Comparison of ENCODE assay signal across 8 cellular contexts in the genomic region with DNA sequence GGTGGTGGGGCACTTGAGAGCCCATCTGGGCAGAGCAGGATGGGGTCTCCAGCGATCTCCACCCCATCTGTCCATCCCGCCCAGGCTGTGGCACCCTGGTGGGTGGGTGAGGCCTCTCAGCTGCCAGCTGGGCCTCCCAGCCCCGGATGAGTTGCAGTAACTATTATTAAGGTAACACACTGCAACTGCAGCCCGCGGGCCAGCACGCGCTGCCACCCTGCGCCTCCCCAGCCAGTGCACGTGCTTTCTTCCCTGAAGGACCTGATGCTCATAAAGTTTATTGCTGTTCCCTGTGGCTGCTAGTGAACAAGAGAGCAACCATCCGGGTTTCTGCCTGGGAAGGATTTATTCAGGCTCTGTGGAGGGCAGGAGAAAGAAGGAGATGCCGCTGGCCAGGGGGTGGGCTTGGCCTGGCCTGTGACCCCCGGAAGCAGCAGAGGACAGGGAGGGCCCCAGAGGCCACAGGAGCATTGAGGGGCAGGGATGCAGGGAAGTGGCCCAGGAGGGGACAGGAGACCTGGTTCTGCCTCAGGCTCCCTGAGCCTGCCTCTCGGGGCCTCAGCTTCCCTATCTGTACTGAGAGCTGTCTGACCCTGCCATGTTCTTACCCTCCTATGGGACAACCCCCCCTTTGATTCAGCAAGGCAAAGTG. TPM values are rescaled to one million over a fixed set of nuclear protein-coding genes. Genes with fewer than 3 reads are reported as not detected.
DNase-seq lines count a peak whose midpoint lies in the region; ATAC-seq, FAIRE-seq and TF ChIP-seq lines count a peak whose summit lies in the region.

No MANE protein-coding gene starts in this region.

- no peak for TF ChIP-seq POLR2A in GM12878 (IDR thresholded peaks at IDR 0.05; ENCODE audit: low read depth, low read length)

- TF ChIP-seq CTCF in GM12878 (IDR thresholded peaks at IDR 0.05 in 2 of 3, conservative IDR thresholded peaks at IDR 0.05 in 1 of 3; ENCODE audit: control insufficient read depth in 2 of 3, extremely low read depth in 1 of 3, insufficient read depth in 1 of 3, low read depth in 3 of 3, low read length in 3 of 3) (no peak), lower lobe of right lung (IDR thresholded peaks at IDR 0.05) (no peak), upper lobe of right lung (IDR thresholded peaks at IDR 0.05) (no peak)

- no peak overlapping the region for H3K4me3 Mint-ChIP-seq in activated naive CD4-positive, alpha-beta T cell treated with anti-CD3 and anti-CD28 coated beads, Interleukin-2, amount 10 ng/mL, durations not matched to agents 7 days and 5 days

- ATAC-seq in activated naive CD4-positive, alpha-beta T cell treated with anti-CD3 and anti-CD28 coated beads, Interleukin-2, amount 50 U/mL, for 72 hours = peak in 1 of 2 donors; percentile 24
- peak; percentile 24 for ATAC-seq in GM12878
- ATAC-seq in lower lobe of right lung = no peak
- ATAC-seq in upper lobe of right lung = no peak
- no peak for ATAC-seq in HG03025 (IDR thresholded peaks at IDR 0.05; ENCODE audit: low FRiP score, unreplicated experiment)

- no peak for FAIRE-seq in GM12878 (lab: Jason Lieb, UNC)

- peaks cover 62% of the 10 kb centered on the region for H3K27me3 Mint-ChIP-seq in activated naive CD4-positive, alpha-beta T cell treated with anti-CD3 and anti-CD28 coated beads, Interleukin-2, amount 10 ng/mL, durations not matched to agents 7 days and 5 days

- no peaks in the 10 kb centered on the region for H3K9me3 Mint-ChIP-seq in activated naive CD4-positive, alpha-beta T cell treated with anti-CD3 and anti-CD28 coated beads, Interleukin-2, amount 50 U/mL, for 72 hours
- no peaks in the 10 kb centered on the region for H3K9me3 Mint-ChIP-seq in activated naive CD4-positive, alpha-beta T cell treated with anti-CD3 and anti-CD28 coated beads, Interleukin-2, amount 10 ng/mL, durations not matched to agents 7 days and 5 days

- H3K36me3 ChIP-seq in GM12878 (ENCODE audit: control insufficient read depth in 2 of 2, insufficient read depth in 2 of 2, low read length in 1 of 2) = no peaks in the 10 kb centered on the region
- H3K36me3 ChIP-seq in lower lobe of right lung = no peaks in the 10 kb centered on the region
- no peaks in the 10 kb centered on the region for H3K36me3 ChIP-seq in upper lobe of right lung

- H3K4me3 ChIP-seq in GM12878 = no peak overlapping the region
- H3K4me3 ChIP-seq in lower lobe of right lung = peak overlapping the region; percentile 39
- H3K4me3 ChIP-seq in upper lobe of right lung = peak overlapping the region; percentile 48

- H3K27ac ChIP-seq in GM12878 (ENCODE audit: control insufficient read depth, insufficient read depth) = no peak overlapping the region
- peak overlapping the region; percentile 76 for H3K27ac ChIP-seq in lower lobe of right lung
- peak overlapping the region; percentile 84 for H3K27ac ChIP-seq in upper lobe of right lung

- no peak overlapping the region for H3K9ac ChIP-seq in GM12878 (ENCODE audit: control insufficient read depth, insufficient read depth, low read length)

- no peak overlapping the region for H3K4me2 ChIP-seq in GM12878 (ENCODE audit: control insufficient read depth, insufficient read depth)

- in situ Hi-C loops in GM12878 (cut with MboI) = no loop called here

- SMC1A ChIA-PET in GM12878 (lab: Charles Lee; ENCODE audit: uncharacterized antibody, unreplicated experiment) = interaction anchor here (0.7 to 1.1 kb wide), 4 partner anchors 32 to 155 kb away, joined by 3 to 4 read pairs (median 3); a partner anchor contains a TSS

- 34% methylated on average over 12 of the region's 13 CpGs for WGBS in GM12878 (ENCODE audit: insufficient coverage, insufficient replicate concordance, low lambda C conversion rate, missing lambda C conversion rate)

- H3K4me1 ChIP-seq in GM12878 (ENCODE audit: control insufficient read depth, insufficient read depth, low read length) = no peaks in the 10 kb centered on the region
- H3K4me1 ChIP-seq in lower lobe of right lung = peaks cover 11% of the 10 kb centered on the region
- H3K4me1 ChIP-seq in upper lobe of right lung = peaks cover 11% of the 10 kb centered on the region

- RAD21 ChIA-PET in GM12878 (lab: Charles Lee; ENCODE audit: unreplicated experiment) = interaction anchor here (0.6 to 1.5 kb wide), 6 partner anchors 30 to 531 kb away, joined by 3 to 5 read pairs (median 3); a partner anchor contains a TSS

- no peak for TF ChIP-seq RAD21 in GM12878 (IDR thresholded peaks at IDR 0.05; ENCODE audit: insufficient read depth, low read depth, low read length)

- no TSS peak for BruUV-seq in GM12878 (replicated peaks; lab: Mats Ljungman, UMichigan)

- intact Hi-C loops in GM12878 (cut with micrococcal nuclease; ENCODE audit: unreplicated experiment) = loop anchor here (1.0 kb wide), 2 partner anchors 160 to 409 kb away; no protein-coding TSS in a partner anchor
- intact Hi-C loops in lower lobe of right lung (cut with DNase I) = no loop called here
- intact Hi-C loops in upper lobe of right lung (cut with DNase I) = no loop called here

- no peak for DNase-seq in activated naive CD4-positive, alpha-beta T cell treated with anti-CD3 and anti-CD28 coated beads, Interleukin-2, amount 50 U/mL, for 72 hours (ENCODE audit: low spot score in 2 of 2)
- no peak for DNase-seq in activated naive CD4-positive, alpha-beta T cell treated with anti-CD3 and anti-CD28 coated beads, Interleukin-2, amount 10 ng/mL, durations not matched to agents 7 days and 5 days
- DNase-seq in GM12878 (ENCODE audit: low read depth, low spot score) = no peak
- no peak for DNase-seq in lower lobe of right lung
- DNase-seq in upper lobe of right lung = no peak
- DNase-seq in stimulated activated naive CD4-positive, alpha-beta T cell treated with Interleukin-2 at 50 U/mL for 16 hours (lab: John Stamatoyannopoulos, UW) = no peak
- no peak for DNase-seq in NCI-H446 treated with DMSO at 0.1 percent for 48 hours (lab: John Stamatoyannopoulos, UW)

- H3K27me3 ChIP-seq in GM12878 (replicated peaks in 1 of 2; ENCODE audit: control insufficient read depth in 2 of 2, insufficient read depth in 2 of 2, low read length in 1 of 2) (no peaks in the 10 kb centered on the region; a peak in 1 of 4 replicates), lower lobe of right lung (ENCODE audit: low read depth) (peaks cover 5% of the 10 kb centered on the region), upper lobe of right lung (no peaks in the 10 kb centered on the region)

- H3K36me3 Mint-ChIP-seq in activated naive CD4-positive, alpha-beta T cell treated with anti-CD3 and anti-CD28 coated beads, Interleukin-2, amount 50 U/mL, for 72 hours = no peaks in the 10 kb centered on the region
- H3K36me3 Mint-ChIP-seq in activated naive CD4-positive, alpha-beta T cell treated with anti-CD3 and anti-CD28 coated beads, Interleukin-2, amount 10 ng/mL, durations not matched to agents 7 days and 5 days = no peaks in the 10 kb centered on the region

- no peaks in the 10 kb centered on the region for H3K9me3 ChIP-seq in GM12878 (replicated peaks; ENCODE audit: control insufficient read depth, insufficient read depth, low read length)
- no peaks in the 10 kb centered on the region for H3K9me3 ChIP-seq in lower lobe of right lung
- H3K9me3 ChIP-seq in upper lobe of right lung = no peaks in the 10 kb centered on the region

- CTCF ChIA-PET in activated naive CD4-positive, alpha-beta T cell treated with anti-CD3 and anti-CD28 coated beads, Interleukin-2, amount 10 ng/mL, durations not matched to agents 7 days and 5 days (lab: Charles Lee) = interaction anchor here (1.2 to 15.6 kb wide), 9 partner anchors 10 to 410 kb away, joined by 3 to 144 read pairs (median 5); a partner anchor contains a TSS
- CTCF ChIA-PET in GM12878 (lab: Yijun Ruan, JAX) = interaction anchor here (0.6 to 7.2 kb wide), 13 partner anchors 11 to 1353 kb away, joined by 3 to 46 read pairs (median 5); a partner anchor contains a TSS

- TF ChIP-seq EP300 in GM12878 (IDR thresholded peaks at IDR 0.05; ENCODE audit: borderline replicate concordance in 1 of 2, control insufficient read depth in 1 of 2, low read depth in 2 of 2, low read length in 2 of 2) = no peak

- H2AFZ ChIP-seq in GM12878 (ENCODE audit: control insufficient read depth, low read depth, low read length) = no peak overlapping the region

- H3K27ac Mint-ChIP-seq in activated naive CD4-positive, alpha-beta T cell treated with anti-CD3 and anti-CD28 coated beads, Interleukin-2, amount 50 U/mL, for 72 hours = peak overlapping the region; percentile 19 to 44
- H3K27ac Mint-ChIP-seq in activated naive CD4-positive, alpha-beta T cell treated with anti-CD3 and anti-CD28 coated beads, Interleukin-2, amount 10 ng/mL, durations not matched to agents 7 days and 5 days = no peak overlapping the region

- no peaks in the 10 kb centered on the region for H3K4me1 Mint-ChIP-seq in activated naive CD4-positive, alpha-beta T cell treated with anti-CD3 and anti-CD28 coated beads, Interleukin-2, amount 10 ng/mL, durations not matched to agents 7 days and 5 days

- no peaks in the 10 kb centered on the region for H3K79me2 ChIP-seq in GM12878 (ENCODE audit: control insufficient read depth, insufficient read depth, low read length)

- no peaks in the 10 kb centered on the region for H4K20me1 ChIP-seq in GM12878 (ENCODE audit: control insufficient read depth, insufficient read depth)

- POLR2A ChIA-PET in GM12878 (lab: Charles Lee) = interaction anchor here (0.6 kb wide), 1 partner anchor 163 kb away, joined by 7 read pairs; no protein-coding TSS in a partner anchor

RNA-seq across cellular contexts. Expression of a gene that starts 1.7 kb away (rescaled TPM):
- total RNA-seq in activated naive CD4-positive, alpha-beta T cell treated with anti-CD3 and anti-CD28 coated beads, Interleukin-2, amount 50 U/mL, for 72 hours = not detected
- not detected in 2 replicates for total RNA-seq in GM12878 (2013; cell fraction: nucleolus; rRNA removed)
- total RNA-seq in GM12878 (2014; rRNA removed) = not detected in 2 replicates
- total RNA-seq in GM12878 (2014; rRNA removed; fragmentation: Illumina TruSeq; extraction: Trizol) = not detected in 2 replicates
- total RNA-seq in GM12878 (2021) = not detected in 2 replicates
- polyA plus RNA-seq in GM12878 (2011; ENCODE audit: low read depth) = not detected
- polyA plus RNA-seq in GM12878 (2011; rRNA removed) = 0.15 TPM in 1 of 2 replicates, not detected in the other
- 0.01 TPM in 1 of 2 replicates, not detected in the other for polyA plus RNA-seq in GM12878 (2011; cell fraction: cytosol; rRNA removed)
- not detected in 2 replicates for polyA plus RNA-seq in GM12878 (2011; cell fraction: nucleus; rRNA removed)
- not detected in 2 replicates for polyA plus RNA-seq in GM12878 (2012)
- polyA plus RNA-seq in GM12878 (2014; fragmentation: Illumina TruSeq; extraction: Trizol) = not detected in 2 replicates
- under 1 TPM in 1 of 2 experiments, not detected in 1; 0.02 TPM for polyA plus RNA-seq in GM12878 (2014; fragmentation: Nextera tagmentation; extraction: Ambion mirVana)
- polyA plus RNA-seq in GM12878 (2014; rRNA removed) = not detected in 2 replicates
- polyA plus RNA-seq in GM12878 (2016; fragmentation: Nextera tagmentation; extraction: Ambion mirVana) = under 1 TPM in 1 of 2 experiments, not detected in 1; 0.09 TPM
- not detected in 2 replicates for polyA minus RNA-seq in GM12878 (2011; rRNA and poly(A)+ RNA removed)
- polyA minus RNA-seq in GM12878 (2011; cell fraction: cytosol; rRNA and poly(A)+ RNA removed) = not detected in 2 replicates
- not detected in 2 replicates for polyA minus RNA-seq in GM12878 (2011; cell fraction: nucleus; rRNA and poly(A)+ RNA removed)
- 3.5 TPM for total RNA-seq in lower lobe of right lung
- 4.6 TPM for total RNA-seq in upper lobe of right lung

RNA-seq across cellular contexts. Expression of a gene that starts 33.5 kb away (rescaled TPM):
- 100 to 1,000 TPM; 114 to 145 TPM for total RNA-seq in activated naive CD4-positive, alpha-beta T cell treated with anti-CD3 and anti-CD28 coated beads, Interleukin-2, amount 50 U/mL, for 72 hours
- total RNA-seq in GM12878 (2013; cell fraction: nucleolus; rRNA removed) = 12.7 and 13.3 TPM in 2 replicates
- total RNA-seq in GM12878 (2014; rRNA removed) = 40.6 and 44.0 TPM in 2 replicates
- total RNA-seq in GM12878 (2014; rRNA removed; fragmentation: Illumina TruSeq; extraction: Trizol) = 54.5 and 60.1 TPM in 2 replicates
- 80.6 and 90.2 TPM in 2 replicates for total RNA-seq in GM12878 (2021)
- polyA plus RNA-seq in GM12878 (2011; ENCODE audit: low read depth) = 7.9 TPM
- 37.1 and 44.3 TPM in 2 replicates for polyA plus RNA-seq in GM12878 (2011; rRNA removed)
- 12.9 and 21.3 TPM in 2 replicates for polyA plus RNA-seq in GM12878 (2011; cell fraction: cytosol; rRNA removed)
- 11.8 and 18.5 TPM in 2 replicates for polyA plus RNA-seq in GM12878 (2011; cell fraction: nucleus; rRNA removed)
- 56.3 and 86.6 TPM in 2 replicates for polyA plus RNA-seq in GM12878 (2012)
- polyA plus RNA-seq in GM12878 (2014; fragmentation: Illumina TruSeq; extraction: Trizol) = 27.3 and 61.8 TPM in 2 replicates
- 100 to 1,000 TPM; 433 to 478 TPM for polyA plus RNA-seq in GM12878 (2014; fragmentation: Nextera tagmentation; extraction: Ambion mirVana)
- polyA plus RNA-seq in GM12878 (2014; rRNA removed) = 43.5 and 44.2 TPM in 2 replicates
- 100 to 1,000 TPM; 206 to 230 TPM for polyA plus RNA-seq in GM12878 (2016; fragmentation: Nextera tagmentation; extraction: Ambion mirVana)
- 6.4 and 8.3 TPM in 2 replicates for polyA minus RNA-seq in GM12878 (2011; rRNA and poly(A)+ RNA removed)
- polyA minus RNA-seq in GM12878 (2011; cell fraction: cytosol; rRNA and poly(A)+ RNA removed) = 7.2 and 16.2 TPM in 2 replicates
- polyA minus RNA-seq in GM12878 (2011; cell fraction: nucleus; rRNA and poly(A)+ RNA removed) = 4.1 and 5.9 TPM in 2 replicates
- 39.6 TPM for total RNA-seq in lower lobe of right lung
- 40.6 TPM for total RNA-seq in upper lobe of right lung

RNA-seq across cellular contexts. Expression of a gene that starts 43.9 kb away (rescaled TPM):
- total RNA-seq in activated naive CD4-positive, alpha-beta T cell treated with anti-CD3 and anti-CD28 coated beads, Interleukin-2, amount 50 U/mL, for 72 hours = 10 to 100 TPM; 54.4 to 80.5 TPM
- 70.2 and 77.1 TPM in 2 replicates for total RNA-seq in GM12878 (2013; cell fraction: nucleolus; rRNA removed)
- 25.8 and 26.5 TPM in 2 replicates for total RNA-seq in GM12878 (2014; rRNA removed)
- total RNA-seq in GM12878 (2014; rRNA removed; fragmentation: Illumina TruSeq; extraction: Trizol) = 23.0 and 25.8 TPM in 2 replicates
- total RNA-seq in GM12878 (2021) = 30.4 and 35.2 TPM in 2 replicates
- 15.5 TPM for polyA plus RNA-seq in GM12878 (2011; ENCODE audit: low read depth)
- 47.1 and 50.1 TPM in 2 replicates for polyA plus RNA-seq in GM12878 (2011; rRNA removed)
- 29.2 and 32.0 TPM in 2 replicates for polyA plus RNA-seq in GM12878 (2011; cell fraction: cytosol; rRNA removed)
- polyA plus RNA-seq in GM12878 (2011; cell fraction: nucleus; rRNA removed) = 125 and 133 TPM in 2 replicates
- polyA plus RNA-seq in GM12878 (2012) = 24.8 and 24.9 TPM in 2 replicates
- 13.5 and 22.6 TPM in 2 replicates for polyA plus RNA-seq in GM12878 (2014; fragmentation: Illumina TruSeq; extraction: Trizol)
- 1 to 10 TPM in 1 of 2 experiments, under 1 TPM in 1; 0.45 to 1.2 TPM for polyA plus RNA-seq in GM12878 (2014; fragmentation: Nextera tagmentation; extraction: Ambion mirVana)
- 30.0 and 33.8 TPM in 2 replicates for polyA plus RNA-seq in GM12878 (2014; rRNA removed)
- 10 to 100 TPM in 1 of 2 experiments, 1 to 10 TPM in 1; 5.9 to 14.0 TPM for polyA plus RNA-seq in GM12878 (2016; fragmentation: Nextera tagmentation; extraction: Ambion mirVana)
- polyA minus RNA-seq in GM12878 (2011; rRNA and poly(A)+ RNA removed) = 20.0 and 35.0 TPM in 2 replicates
- polyA minus RNA-seq in GM12878 (2011; cell fraction: cytosol; rRNA and poly(A)+ RNA removed) = 11.6 TPM in 2 replicates
- 51.3 and 64.4 TPM in 2 replicates for polyA minus RNA-seq in GM12878 (2011; cell fraction: nucleus; rRNA and poly(A)+ RNA removed)
- 53.6 TPM for total RNA-seq in lower lobe of right lung
- 61.5 TPM for total RNA-seq in upper lobe of right lung

RNA-seq across cellular contexts. Expression of a gene that starts 58.8 kb away (rescaled TPM):
- total RNA-seq in activated naive CD4-positive, alpha-beta T cell treated with anti-CD3 and anti-CD28 coated beads, Interleukin-2, amount 50 U/mL, for 72 hours = not detected
- not detected in 2 replicates for total RNA-seq in GM12878 (2013; cell fraction: nucleolus; rRNA removed)
- total RNA-seq in GM12878 (2014; rRNA removed) (not detected in 2 replicates), GM12878 (2014; rRNA removed; fragmentation: Illumina TruSeq; extraction: Trizol) (not detected in 2 replicates), GM12878 (2021) (not detected in 2 replicates), lower lobe of right lung (not detected), upper lobe of right lung (not detected)
- polyA plus RNA-seq in GM12878 (2011; ENCODE audit: low read depth) = not detected
- polyA plus RNA-seq in GM12878 (2011; rRNA removed) (not detected in 2 replicates), GM12878 (2014; fragmentation: Illumina TruSeq; extraction: Trizol) (not detected in 2 replicates), GM12878 (2014; fragmentation: Nextera tagmentation; extraction: Ambion mirVana) (not detected), GM12878 (2014; rRNA removed) (not detected in 2 replicates), GM12878 (2016; fragmentation: Nextera tagmentation; extraction: Ambion mirVana) (not detected)
- polyA plus RNA-seq in GM12878 (2011; cell fraction: cytosol; rRNA removed) = not detected in 2 replicates
- polyA plus RNA-seq in GM12878 (2011; cell fraction: nucleus; rRNA removed) = not detected in 2 replicates
- not detected in 2 replicates for polyA plus RNA-seq in GM12878 (2012)
- not detected in 2 replicates for polyA minus RNA-seq in GM12878 (2011; rRNA and poly(A)+ RNA removed)
- not detected in 2 replicates for polyA minus RNA-seq in GM12878 (2011; cell fraction: cytosol; rRNA and poly(A)+ RNA removed)
- polyA minus RNA-seq in GM12878 (2011; cell fraction: nucleus; rRNA and poly(A)+ RNA removed) = not detected in 2 replicates
